In genomic region chr14:73105050-73105449, GRCh38 we compare ENCODE assay signal across 1 cellular context.
TF ChIP-seq lines count a peak whose summit lies in the region.

No MANE protein-coding gene starts in this region.

TF ChIP-seq in HepG2, 621 proteins besides CTCF, POLR2A, EP300 and RAD21:
- TF ChIP-seq TGIF2 (CRISPR knock-in tag; IDR thresholded peaks at IDR 0.05) (no peak), NFE2L2 (IDR thresholded peaks at IDR 0.05; ENCODE audit: low read length) (no peak)
